Comparison of ENCODE assay signal across 16 cellular contexts in genomic region chr7:106668853-106669539, GRCh38.
"Had no signal": no experiment of that assay in that cellular context is flagged by ENCODE, and none has a peak within 500 bp of the region (broad histone marks: within the 10 kb centered on the region; RNA-seq: fewer than 3 reads in every experiment).

No MANE protein-coding gene starts in this region.

- H3K9me3 Mint-ChIP-seq: effector memory CD8-positive, alpha-beta T cell; stimulated activated naive B cell treated with anti-CD40 and anti-IgM and Interleukin-4, amounts not matched to agents 10 μg/mL and 1 μg/mL and 100 μg/mL, for 72 hours had no signal

- H3K27ac Mint-ChIP-seq: activated CD4-positive, alpha-beta T cell treated with anti-CD3 and anti-CD28 coated beads, Interleukin-2, amount 10 ng/mL, durations not matched to agents 24 days and 14 days; activated CD8-positive, alpha-beta T cell treated with anti-CD3 and anti-CD28 coated beads for 36 hours; activated naive CD8-positive, alpha-beta T cell treated with anti-CD3 and anti-CD28 coated beads, Interleukin-2, amount 10 ng/mL, durations not matched to agents 7 days and 5 days; activated T-helper 2 cell treated with anti-CD3 and anti-CD28 coated beads, Interferon-gamma antibody, Interleukin-2, Interleukin-4, amounts not matched to agents 10 μg/mL and 5 μg/mL and 100 μg/mL, durations not matched to agents 14 hours and 24 hours and 36 hours; effector memory CD8-positive, alpha-beta T cell; nephron; stimulated activated naive B cell treated with anti-CD40 and anti-IgM and Interleukin-4, amounts not matched to agents 10 μg/mL and 1 μg/mL and 100 μg/mL, for 72 hours had no signal

- H3K4me3 Mint-ChIP-seq: activated CD4-positive, alpha-beta T cell treated with anti-CD3 and anti-CD28 coated beads, Interleukin-2, amount 10 ng/mL, durations not matched to agents 24 days and 14 days; activated CD8-positive, alpha-beta T cell treated with anti-CD3 and anti-CD28 coated beads for 36 hours; activated naive CD8-positive, alpha-beta T cell treated with anti-CD3 and anti-CD28 coated beads, Interleukin-2, amount 10 ng/mL, durations not matched to agents 7 days and 5 days; effector memory CD8-positive, alpha-beta T cell; nephron; stimulated activated naive B cell treated with anti-CD40 and anti-IgM and Interleukin-4, amounts not matched to agents 10 μg/mL and 1 μg/mL and 100 μg/mL, for 72 hours had no signal

- DNase-seq: activated CD4-positive, alpha-beta T cell treated with anti-CD3 and anti-CD28 coated beads, Interleukin-2, amount 10 ng/mL, durations not matched to agents 24 days and 14 days; activated CD8-positive, alpha-beta T cell treated with anti-CD3 and anti-CD28 coated beads for 36 hours; activated naive CD4-positive, alpha-beta T cell treated with Interleukin-2 at 50 U/mL for 16 hours; activated naive CD8-positive, alpha-beta T cell treated with anti-CD3 and anti-CD28 coated beads, Interleukin-2, amount 10 ng/mL, durations not matched to agents 7 days and 5 days; activated T-cell treated with anti-CD3 and anti-CD28 coated beads, Interleukin-2, amount 50 U/mL, for 1 hour; amygdala; caudate nucleus; effector memory CD8-positive, alpha-beta T cell; hypothalamus; left lung; midbrain; stimulated activated CD4-positive, alpha-beta T cell treated with anti-CD3 and anti-CD28 coated beads, Interleukin-4, amount 100 ng/mL, for 4 hours; stimulated activated naive B cell treated with anti-CD40 and anti-IgM and Interleukin-4, amounts not matched to agents 10 μg/mL and 1 μg/mL and 100 μg/mL, for 72 hours had no signal

- H3K4me1 Mint-ChIP-seq: nephron had no signal

- H3K27me3 Mint-ChIP-seq: activated CD8-positive, alpha-beta T cell treated with anti-CD3 and anti-CD28 coated beads for 36 hours; stimulated activated naive B cell treated with anti-CD40 and anti-IgM and Interleukin-4, amounts not matched to agents 10 μg/mL and 1 μg/mL and 100 μg/mL, for 72 hours had no signal

- ATAC-seq: activated CD8-positive, alpha-beta T cell treated with anti-CD3 and anti-CD28 coated beads for 36 hours; effector memory CD8-positive, alpha-beta T cell; left lung; sciatic nerve; stimulated activated naive B cell treated with anti-CD40 and anti-IgM and Interleukin-4, amounts not matched to agents 10 μg/mL and 1 μg/mL and 100 μg/mL, for 72 hours had no signal
